23 cellular contexts compared by ENCODE assay signal in the genomic region with DNA sequence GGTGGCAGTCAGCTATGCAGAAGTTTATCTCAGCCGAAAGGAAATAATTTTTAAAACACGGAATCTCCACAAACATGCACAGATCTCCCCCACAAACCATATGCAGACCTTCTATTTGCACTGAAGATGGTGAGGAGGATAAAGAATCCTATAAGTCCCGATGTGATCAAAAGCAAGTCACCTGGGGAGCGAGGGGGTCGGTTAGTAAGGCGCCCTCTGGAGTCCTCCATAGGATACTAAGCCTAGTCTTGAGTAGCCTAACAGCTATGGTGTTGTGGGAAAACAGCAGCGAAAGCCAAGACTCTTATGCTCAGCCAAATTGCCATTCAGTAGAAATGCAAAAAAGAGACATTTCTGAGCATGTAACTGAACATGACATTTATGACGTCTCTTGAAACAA.
DNase-seq lines count a peak whose midpoint lies in the region; ATAC-seq and TF ChIP-seq lines count a peak whose summit lies in the region.
"Had no signal": no experiment of that assay in that cellular context is flagged by ENCODE, and none has a peak within 500 bp of the region (broad histone marks: within the 10 kb centered on the region; RNA-seq: fewer than 3 reads in every experiment).

No MANE protein-coding gene starts in this region.

- TF ChIP-seq CTCF in OCI-LY3 (IDR thresholded peaks at IDR 0.05; ENCODE audit: low read depth, low read length) (peak; percentile 6; the same call in 1 of the 2 replicates), endodermal cell (conservative IDR thresholded peaks at IDR 0.05) (peak; percentile 72), nephron progenitor cell (IDR thresholded peaks at IDR 0.05) (no peak)

- WGBS in endodermal cell (ENCODE audit: insufficient coverage in 1 of 2, insufficient read length in 1 of 2), 2 experiments, result 57 to 67% methylated on average over 5 to 6 of the region's 8 CpGs

- H3K4me1 Mint-ChIP-seq in endodermal cell (peaks cover 2% of the 10 kb centered on the region), nephron progenitor cell (no peaks in the 10 kb centered on the region)
- H3K4me1 Mint-ChIP-seq: CD8-positive, alpha-beta memory T cell had no signal

- no peaks in the 10 kb centered on the region for H4K20me1 ChIP-seq in OCI-LY3 (ENCODE audit: insufficient read depth, low read length)

- peak; percentile 28 for DNase-seq in NCI-H82 (lab: John Stamatoyannopoulos, UW)
- DNase-seq in NCI-H82 treated with DMSO at 0.1 percent for 48 hours (lab: John Stamatoyannopoulos, UW; ENCODE audit: unreplicated experiment), result no peak
- peak; percentile 59 for DNase-seq in endodermal cell
- DNase-seq in nephron progenitor cell, result no peak
- DNase-seq in activated CD4-positive, alpha-beta T cell treated with anti-CD3 and anti-CD28 coated beads, Interleukin-2, amount 50 U/mL, for 4 hours, result no peak
- DNase-seq: 8988T; CD8-positive, alpha-beta memory T cell; DMS79 treated with DMSO at 0.1 percent for 48 hours; GDM1; MV-4-11; NCI-H1417; NCI-H2029; NCI-H2171 treated with DMSO at 0.1 percent for 48 hours; NCI-H446 treated with DMSO at 0.1 percent for 48 hours; Peyer's patch had no signal

- H3K27me3 ChIP-seq in OCI-LY3 (ENCODE audit: low read depth, low read length) (no peaks in the 10 kb centered on the region), endodermal cell (ENCODE audit: control insufficient read depth, insufficient read depth, low read length, poor library complexity, severe bottlenecking) (no peaks in the 10 kb centered on the region)
- H3K27me3 ChIP-seq: Peyer's patch had no signal

- H3K4me3 Mint-ChIP-seq in endodermal cell (no peak overlapping the region), nephron progenitor cell (no peak overlapping the region)
- H3K4me3 Mint-ChIP-seq: CD8-positive, alpha-beta memory T cell; IgD-negative memory B cell; T-helper 1 cell treated with Interleukin-12 subunit alpha and Interleukin-12 subunit beta and Interleukin-4 antibody, amounts not matched to agents 30 μg/mL and 1 μg/mL, for 36 hours had no signal

- H3K4me3 ChIP-seq in OCI-LY3 (ENCODE audit: low read length) (no peak overlapping the region), endodermal cell (ENCODE audit: low read length) (no peak overlapping the region)
- H3K4me3 ChIP-seq: BLaER1, HAP-1, Peyer's patch had no signal

- H3K36me3 ChIP-seq in OCI-LY3 (replicated peaks; ENCODE audit: low read depth, low read length) (no peaks in the 10 kb centered on the region), endodermal cell (ENCODE audit: control insufficient read depth, insufficient read depth, low read length) (no peaks in the 10 kb centered on the region)
- H3K36me3 ChIP-seq: BLaER1, HAP-1, Peyer's patch had no signal

- no peak overlapping the region for H3K27ac ChIP-seq in OCI-LY3 (ENCODE audit: low read length)
- H3K27ac ChIP-seq in endodermal cell (ENCODE audit: low read depth, low read length), result no peak overlapping the region
- H3K27ac ChIP-seq: BLaER1, Peyer's patch had no signal

- H3K9me3 Mint-ChIP-seq in endodermal cell (no peaks in the 10 kb centered on the region), nephron progenitor cell (peaks cover 5% of the 10 kb centered on the region)
- H3K9me3 Mint-ChIP-seq: T-helper 1 cell treated with Interleukin-12 subunit alpha and Interleukin-12 subunit beta and Interleukin-4 antibody, amounts not matched to agents 30 μg/mL and 1 μg/mL, for 36 hours had no signal

- ATAC-seq in GM18907 (IDR thresholded peaks at IDR 0.05; ENCODE audit: unreplicated experiment), result no peak
- no peak for ATAC-seq in GM19328 (IDR thresholded peaks at IDR 0.05; ENCODE audit: unreplicated experiment)
- ATAC-seq: Right ventricle myocardium inferior had no signal

- no peak overlapping the region for H3K27ac Mint-ChIP-seq in endodermal cell
- H3K27ac Mint-ChIP-seq in nephron progenitor cell, result no peak overlapping the region
- H3K27ac Mint-ChIP-seq: CD8-positive, alpha-beta memory T cell; IgD-negative memory B cell; T-helper 1 cell treated with Interleukin-12 subunit alpha and Interleukin-12 subunit beta and Interleukin-4 antibody, amounts not matched to agents 30 μg/mL and 1 μg/mL, for 36 hours had no signal

- H3K4me1 ChIP-seq in OCI-LY3 (ENCODE audit: low read length) (no peaks in the 10 kb centered on the region), endodermal cell (ENCODE audit: control insufficient read depth, insufficient read depth, low read length) (no peaks in the 10 kb centered on the region)
- H3K4me1 ChIP-seq: BLaER1, HAP-1, Peyer's patch had no signal

- no peaks in the 10 kb centered on the region for H3K9me3 ChIP-seq in OCI-LY3 (ENCODE audit: insufficient read depth, low read length)
- no peaks in the 10 kb centered on the region for H3K9me3 ChIP-seq in endodermal cell (ENCODE audit: control insufficient read depth, low read length)
- H3K9me3 ChIP-seq: BLaER1, HAP-1, Peyer's patch had no signal

- no peaks in the 10 kb centered on the region for H3K79me2 ChIP-seq in OCI-LY3 (ENCODE audit: low read length)

- H3K27me3 Mint-ChIP-seq in endodermal cell (ENCODE audit: insufficient read depth) (no peaks in the 10 kb centered on the region), nephron progenitor cell (ENCODE audit: low read depth, poor library complexity) (no peaks in the 10 kb centered on the region)

- H3K9ac ChIP-seq in OCI-LY3 (ENCODE audit: low read length), result no peak overlapping the region
- no peak overlapping the region for H3K9ac ChIP-seq in endodermal cell (ENCODE audit: extremely low read depth, low read length, poor library complexity, severe bottlenecking)
- H3K9ac ChIP-seq: BLaER1 had no signal

- no peaks in the 10 kb centered on the region for H3K36me3 Mint-ChIP-seq in endodermal cell (ENCODE audit: low read depth)
- H3K36me3 Mint-ChIP-seq in nephron progenitor cell (ENCODE audit: low read depth), result no peaks in the 10 kb centered on the region
- H3K36me3 Mint-ChIP-seq: CD8-positive, alpha-beta memory T cell had no signal

- no peak overlapping the region for H3K4me2 ChIP-seq in OCI-LY3 (ENCODE audit: low read length)
- H3K4me2 ChIP-seq: BLaER1 had no signal

- H2AFZ ChIP-seq in OCI-LY3 (ENCODE audit: low read depth, low read length), result no peak overlapping the region

Comparison
In these comparisons a context has a peak if more than half of its experiments do, and no peak if none do; other contexts are left out.
1. DNase-seq: peak in NCI-H82 (single experiment) and endodermal cell (single experiment); none in NCI-H82 treated with DMSO at 0.1 percent for 48 hours (single experiment), nephron progenitor cell (single experiment) and activated CD4-positive, alpha-beta T cell treated with anti-CD3 and anti-CD28 coated beads, Interleukin-2, amount 50 U/mL, for 4 hours (0 of 2).